In genomic region chr20:50513169-50514034, GRCh38 we compare ENCODE assay signal across 8 cellular contexts. TPM values are rescaled to one million over a fixed set of nuclear protein-coding genes. Genes with fewer than 3 reads are reported as not detected.
A peak's percentile ranks its signal among the peaks of the same experiment; 100 is the strongest.
DNase-seq lines count a peak whose midpoint lies in the region; TF ChIP-seq lines count a peak whose summit lies in the region.

No MANE protein-coding gene starts in this region.

- no peaks in the 10 kb centered on the region for H3K9me3 Mint-ChIP-seq in activated T-helper 1 cell treated with anti-CD3 and anti-CD28 coated beads, Interleukin-12 subunit alpha, Interleukin-12 subunit beta, Interleukin-2, Interleukin-4 antibody, amounts not matched to agents 30 ng/mL and 10 ng/mL and 1 ng/mL, durations not matched to agents 14 hours and 24 hours and 36 hours

- DNase-seq in NOMO-1 treated with DMSO at 0.1 percent for 48 hours (lab: John Stamatoyannopoulos, UW; ENCODE audit: unreplicated experiment), result peak; percentile 39
- no peak for DNase-seq in NOMO-1 treated with dmso at 0.1 percent for 144 hours (lab: John Stamatoyannopoulos, UW; ENCODE audit: unreplicated experiment)
- no peak for DNase-seq in activated T-helper 1 cell treated with anti-CD3 and anti-CD28 coated beads, Interleukin-12 subunit alpha, Interleukin-12 subunit beta, Interleukin-2, Interleukin-4 antibody, amounts not matched to agents 30 ng/mL and 10 ng/mL and 1 ng/mL, durations not matched to agents 14 hours and 24 hours and 36 hours (ENCODE audit: low spot score)
- no peak for DNase-seq in hepatocyte (ENCODE audit: low spot score)
- peak; percentile 45 for DNase-seq in stromal cell of bone marrow (ENCODE audit: low read depth)
- DNase-seq in activated gamma-delta T cell (lab: John Stamatoyannopoulos, UW), result no peak
- no peak for DNase-seq in islet precursor cell
- no peak for DNase-seq in NCI-H226

- peaks cover 78% of the 10 kb centered on the region for H3K4me1 Mint-ChIP-seq in activated T-helper 1 cell treated with anti-CD3 and anti-CD28 coated beads, Interleukin-12 subunit alpha, Interleukin-12 subunit beta, Interleukin-2, Interleukin-4 antibody, amounts not matched to agents 30 ng/mL and 10 ng/mL and 1 ng/mL, durations not matched to agents 14 hours and 24 hours and 36 hours (ENCODE audit: low read depth)

- no peaks in the 10 kb centered on the region for H3K9me2 ChIP-seq in hepatocyte (replicated peaks; ENCODE audit: insufficient read depth)

- H3K79me2 ChIP-seq in hepatocyte, result peaks cover 81% of the 10 kb centered on the region

- peak overlapping the region; percentile 90 for H3K4me2 ChIP-seq in hepatocyte

- H3K4me1 ChIP-seq in hepatocyte (ENCODE audit: insufficient read depth), result peaks cover 49% of the 10 kb centered on the region

- H3K36me3 ChIP-seq in hepatocyte (replicated peaks; ENCODE audit: insufficient read depth, low read depth), result no peaks in the 10 kb centered on the region

- H3K4me3 Mint-ChIP-seq in activated T-helper 1 cell treated with anti-CD3 and anti-CD28 coated beads, Interleukin-12 subunit alpha, Interleukin-12 subunit beta, Interleukin-2, Interleukin-4 antibody, amounts not matched to agents 30 ng/mL and 10 ng/mL and 1 ng/mL, durations not matched to agents 14 hours and 24 hours and 36 hours, result peak overlapping the region; percentile 93

- H3K36me3 Mint-ChIP-seq in activated T-helper 1 cell treated with anti-CD3 and anti-CD28 coated beads, Interleukin-12 subunit alpha, Interleukin-12 subunit beta, Interleukin-2, Interleukin-4 antibody, amounts not matched to agents 30 ng/mL and 10 ng/mL and 1 ng/mL, durations not matched to agents 14 hours and 24 hours and 36 hours (ENCODE audit: low read depth), result peaks cover 25% of the 10 kb centered on the region

- WGBS in hepatocyte (ENCODE audit: low lambda C conversion rate, missing lambda C conversion rate), result 73% methylated on average over 5 of the region's 5 CpGs

- H3K27me3 ChIP-seq in hepatocyte, result no peaks in the 10 kb centered on the region

- H3K4me3 ChIP-seq in hepatocyte, result no peak overlapping the region

- no peak overlapping the region for H2AFZ ChIP-seq in hepatocyte

- H3K27ac ChIP-seq in hepatocyte, result peak overlapping the region; percentile 0

- TF ChIP-seq CTCF in hepatocyte (IDR thresholded peaks at IDR 0.05; ENCODE audit: poor library complexity), result no peak

- intact Hi-C loops in activated T-helper 1 cell treated with anti-CD3 and anti-CD28 coated beads, Interleukin-12 subunit alpha, Interleukin-12 subunit beta, Interleukin-2, Interleukin-4 antibody, amounts not matched to agents 30 ng/mL and 10 ng/mL and 1 ng/mL, durations not matched to agents 14 hours and 24 hours and 36 hours (cut with micrococcal nuclease), result loop anchor here (5.0 kb wide), 1 partner anchor 219 kb away; the partner anchor contains the start of gene PARD6B

- no peaks in the 10 kb centered on the region for H3K27me3 Mint-ChIP-seq in activated T-helper 1 cell treated with anti-CD3 and anti-CD28 coated beads, Interleukin-12 subunit alpha, Interleukin-12 subunit beta, Interleukin-2, Interleukin-4 antibody, amounts not matched to agents 30 ng/mL and 10 ng/mL and 1 ng/mL, durations not matched to agents 14 hours and 24 hours and 36 hours (ENCODE audit: insufficient read depth)

- H3K27ac Mint-ChIP-seq in activated T-helper 1 cell treated with anti-CD3 and anti-CD28 coated beads, Interleukin-12 subunit alpha, Interleukin-12 subunit beta, Interleukin-2, Interleukin-4 antibody, amounts not matched to agents 30 ng/mL and 10 ng/mL and 1 ng/mL, durations not matched to agents 14 hours and 24 hours and 36 hours, result peak overlapping the region; percentile 94

- peaks cover 71% of the 10 kb centered on the region for H4K20me1 ChIP-seq in hepatocyte (ENCODE audit: insufficient read depth, poor library complexity, severe bottlenecking)

- H3K9me3 ChIP-seq in hepatocyte (ENCODE audit: low read depth), result no peaks in the 10 kb centered on the region

RNA-seq across cellular contexts. Expression of gene PTPN1, which starts 3.2 kb away (rescaled TPM):
- total RNA-seq in activated T-helper 1 cell treated with anti-CD3 and anti-CD28 coated beads, Interleukin-12 subunit alpha, Interleukin-12 subunit beta, Interleukin-2, Interleukin-4 antibody, amounts not matched to agents 30 ng/mL and 10 ng/mL and 1 ng/mL, durations not matched to agents 14 hours and 24 hours and 36 hours, result 60.0 and 60.5 TPM in 2 replicates
- 28.3 and 32.1 TPM in 2 replicates for total RNA-seq in hepatocyte
- 22.0 and 30.8 TPM in 2 replicates for polyA plus RNA-seq in hepatocyte

Comparison
In these comparisons a context has a peak if more than half of its experiments do, and no peak if none do; other contexts are left out.
1. DNase-seq: peak in NOMO-1 treated with DMSO at 0.1 percent for 48 hours (single experiment) and stromal cell of bone marrow (single experiment); none in NOMO-1 treated with dmso at 0.1 percent for 144 hours (single experiment), activated T-helper 1 cell treated with anti-CD3 and anti-CD28 coated beads, Interleukin-12 subunit alpha, Interleukin-12 subunit beta, Interleukin-2, Interleukin-4 antibody, amounts not matched to agents 30 ng/mL and 10 ng/mL and 1 ng/mL, durations not matched to agents 14 hours and 24 hours and 36 hours (single experiment), hepatocyte (single experiment), activated gamma-delta T cell (single experiment), islet precursor cell (single experiment) and NCI-H226 (single experiment).